9 cellular contexts compared by ENCODE assay signal in genomic region chr2:120892967-120893667, GRCh38.
DNase-seq lines count a peak whose midpoint lies in the region; ATAC-seq and TF ChIP-seq lines count a peak whose summit lies in the region.
"Had no signal": no experiment of that assay in that cellular context is flagged by ENCODE, and none has a peak within 500 bp of the region (broad histone marks: within the 10 kb centered on the region; RNA-seq: fewer than 3 reads in every experiment).

No MANE protein-coding gene starts in this region.

- H3K79me2 ChIP-seq in mesendoderm (ENCODE audit: control insufficient read depth, insufficient read depth, low read length): peaks cover 2% of the 10 kb centered on the region

- no peak overlapping the region for H2BK15ac ChIP-seq in mesendoderm (replicated peaks; ENCODE audit: low read depth)

- no peak overlapping the region for H3K4me2 ChIP-seq in mesendoderm (ENCODE audit: low read length)

- H3K4me1 ChIP-seq in mesendoderm (ENCODE audit: control insufficient read depth, low read depth, low read length) (peaks cover 8% of the 10 kb centered on the region), tibial nerve (peaks cover 0 to 26% (median 9%) of the 10 kb centered on the region in 4 donors)

- no peaks in the 10 kb centered on the region for H3K36me3 ChIP-seq in mesendoderm (ENCODE audit: control insufficient read depth, insufficient read depth, low read length)
- peaks cover 0 to 7% (median 0%) of the 10 kb centered on the region in 3 donors for H3K36me3 ChIP-seq in tibial nerve

- no peaks in the 10 kb centered on the region for H3K27me3 ChIP-seq in mesendoderm (ENCODE audit: insufficient read depth, low read length, poor library complexity)
- no peaks in the 10 kb centered on the region for H3K27me3 ChIP-seq in tibial nerve

- no peak for TF ChIP-seq EP300 in tibial nerve (IDR thresholded peaks at IDR 0.05)

- TF ChIP-seq POLR2A in tibial nerve (IDR thresholded peaks at IDR 0.05): no peak

- H3K4me3 ChIP-seq in epithelial cell of esophagus (ENCODE audit: low read length) (no peak overlapping the region), mesendoderm (ENCODE audit: low read length) (no peak overlapping the region), tibial nerve (no peak overlapping the region)

- H3K79me1 ChIP-seq in mesendoderm (ENCODE audit: low read length): peaks cover 6% of the 10 kb centered on the region

- no peak overlapping the region for H3K9ac ChIP-seq in mesendoderm (ENCODE audit: low read length)

- H4K5ac ChIP-seq in mesendoderm (ENCODE audit: low read length): no peak overlapping the region

- no CpG with 5 or more reads among the region's 11 CpGs for WGBS in mesendoderm (ENCODE audit: extremely low coverage, insufficient coverage, low lambda C conversion rate)
- 25 to 30% methylated on average over 11 of the region's 11 CpGs for WGBS in tibial nerve, 2 donors

- H2BK5ac ChIP-seq in mesendoderm (ENCODE audit: low read length): no peak overlapping the region

- H3K9me3 ChIP-seq in tibial nerve: no peaks in the 10 kb centered on the region

- DNase-seq in M059J (ENCODE audit: low read depth) (peak; percentile 52), epithelial cell of esophagus (ENCODE audit: low read depth) (peak; percentile 16), mesendoderm (no peak), tibial nerve (ENCODE audit: low spot score in 2 of 2) (no peak), NCI-H748 (lab: John Stamatoyannopoulos, UW; ENCODE audit: unreplicated experiment) (no peak), omental fat pad (ENCODE audit: low spot score) (no peak)
- DNase-seq: left colon, NCI-H146 had no signal

- no peak for TF ChIP-seq CTCF in epithelial cell of esophagus (IDR thresholded peaks at IDR 0.05; ENCODE audit: insufficient read depth, low read depth, low read length, missing control alignments)
- TF ChIP-seq CTCF in tibial nerve (IDR thresholded peaks at IDR 0.05): no peak
- no peak for TF ChIP-seq CTCF in omental fat pad (IDR thresholded peaks at IDR 0.05)

- H3K27ac ChIP-seq in mesendoderm (ENCODE audit: low read depth, low read length) (no peak overlapping the region), tibial nerve (peak overlapping the region in 3 of 4 donors; percentile 46 to 76 (median 71))

- H3K18ac ChIP-seq in mesendoderm (ENCODE audit: low read length): peak overlapping the region; percentile 45

- no peak for ATAC-seq in omental fat pad (ENCODE audit: low FRiP score)
- ATAC-seq in HG02840 (IDR thresholded peaks at IDR 0.05; ENCODE audit: low FRiP score, unreplicated experiment): no peak
- ATAC-seq: left colon had no signal

- no peak overlapping the region for H4K8ac ChIP-seq in mesendoderm (ENCODE audit: low read depth, low read length)

- no peak overlapping the region for H3K4ac ChIP-seq in mesendoderm (ENCODE audit: low read depth, low read length)

- no peak overlapping the region for H2AK5ac ChIP-seq in mesendoderm (ENCODE audit: low read length)

- no peak overlapping the region for H3K23ac ChIP-seq in mesendoderm (ENCODE audit: low read length)

- no peak overlapping the region for H3K56ac ChIP-seq in mesendoderm (ENCODE audit: low read length)

- peak overlapping the region; percentile 31 for H2BK120ac ChIP-seq in mesendoderm (ENCODE audit: low read depth, low read length)

Comparison
In these comparisons a context has a peak if more than half of its experiments do, and no peak if none do; other contexts are left out.
1. DNase-seq: peak in M059J (single experiment) and epithelial cell of esophagus (single experiment); none in mesendoderm (single experiment), tibial nerve (0 of 2), NCI-H748 (single experiment) and omental fat pad (single experiment).